ENCODE assay signal across 8 cellular contexts in genomic region chr13:40315416-40316064, GRCh38.
DNase-seq lines count a peak whose midpoint lies in the region; ATAC-seq, FAIRE-seq and TF ChIP-seq lines count a peak whose summit lies in the region.

No MANE protein-coding gene starts in this region.

- peak overlapping the region; percentile 43 for H3K4me3 Mint-ChIP-seq in activated CD8-positive, alpha-beta T cell treated with anti-CD3 and anti-CD28 coated beads for 36 hours

- TF ChIP-seq POLR2A in H54 (IDR thresholded peaks at IDR 0.05; ENCODE audit: low read depth, low read length) = no peak

- CTCF ChIA-PET in activated CD8-positive, alpha-beta T cell treated with anti-CD3 and anti-CD28 coated beads for 36 hours (lab: Charles Lee) = no interaction called here

- peak; percentile 82 for ATAC-seq in activated CD8-positive, alpha-beta T cell treated with anti-CD3 and anti-CD28 coated beads for 36 hours
- ATAC-seq in HG02973 (IDR thresholded peaks at IDR 0.05; ENCODE audit: unreplicated experiment) = no peak

- DNase-seq in H54 (ENCODE audit: insufficient read length, low spot score) (peak; percentile 6), GDM1 (lab: John Stamatoyannopoulos, UW) (no peak), anterior cingulate cortex (lab: John Stamatoyannopoulos, UW) (no peak), middle frontal gyrus (ENCODE audit: extremely low spot score, low spot score) (no peak)
- peak; percentile 76 for DNase-seq in activated CD8-positive, alpha-beta T cell treated with anti-CD3 and anti-CD28 coated beads for 36 hours
- DNase-seq in effector CD8-positive, alpha-beta T cell (lab: John Stamatoyannopoulos, UW) = peak; percentile 10
- DNase-seq in stimulated activated CD4-positive, alpha-beta T cell treated with anti-CD3 and anti-CD28 coated beads, Interleukin-12 subunit alpha, Interleukin-12 subunit beta, amount 100 ng/mL, for 48 hours (ENCODE audit: low read depth in 2 of 3, low spot score in 1 of 3) = peak; percentile 21 to 30 (median 22)

- FAIRE-seq in H54 (lab: Jason Lieb, UNC) = no peak

- no peaks in the 10 kb centered on the region for H3K27me3 Mint-ChIP-seq in activated CD8-positive, alpha-beta T cell treated with anti-CD3 and anti-CD28 coated beads for 36 hours

- peak overlapping the region; percentile 74 for H3K27ac Mint-ChIP-seq in activated CD8-positive, alpha-beta T cell treated with anti-CD3 and anti-CD28 coated beads for 36 hours

- intact Hi-C loops in activated CD8-positive, alpha-beta T cell treated with anti-CD3 and anti-CD28 coated beads for 36 hours (cut with micrococcal nuclease) = no loop called here

- TF ChIP-seq CTCF in activated CD8-positive, alpha-beta T cell treated with anti-CD3 and anti-CD28 coated beads for 36 hours (IDR thresholded peaks at IDR 0.05) = no peak

- H3K4me1 Mint-ChIP-seq in activated CD8-positive, alpha-beta T cell treated with anti-CD3 and anti-CD28 coated beads for 36 hours (ENCODE audit: low read depth) = peaks cover 56% of the 10 kb centered on the region

- no peaks in the 10 kb centered on the region for H3K36me3 Mint-ChIP-seq in activated CD8-positive, alpha-beta T cell treated with anti-CD3 and anti-CD28 coated beads for 36 hours (ENCODE audit: low read depth)

- H3K9me3 Mint-ChIP-seq in activated CD8-positive, alpha-beta T cell treated with anti-CD3 and anti-CD28 coated beads for 36 hours = no peaks in the 10 kb centered on the region

- POLR2A ChIA-PET in activated CD8-positive, alpha-beta T cell treated with anti-CD3 and anti-CD28 coated beads for 36 hours (lab: Charles Lee) = interaction anchor here (0.6 to 1.2 kb wide), 5 partner anchors 12 to 95 kb away, joined by 3 read pairs; no protein-coding TSS in a partner anchor

Comparison
In these comparisons a context has a peak if more than half of its experiments do, and no peak if none do; other contexts are left out.
1. DNase-seq: peak in H54 (single experiment), activated CD8-positive, alpha-beta T cell treated with anti-CD3 and anti-CD28 coated beads for 36 hours (single experiment), effector CD8-positive, alpha-beta T cell (single experiment) and stimulated activated CD4-positive, alpha-beta T cell treated with anti-CD3 and anti-CD28 coated beads, Interleukin-12 subunit alpha, Interleukin-12 subunit beta, amount 100 ng/mL, for 48 hours (3 of 3); none in GDM1 (single experiment), anterior cingulate cortex (0 of 58) and middle frontal gyrus (single experiment).